Comparison of ENCODE assay signal across 8 cellular contexts in the genomic region with DNA sequence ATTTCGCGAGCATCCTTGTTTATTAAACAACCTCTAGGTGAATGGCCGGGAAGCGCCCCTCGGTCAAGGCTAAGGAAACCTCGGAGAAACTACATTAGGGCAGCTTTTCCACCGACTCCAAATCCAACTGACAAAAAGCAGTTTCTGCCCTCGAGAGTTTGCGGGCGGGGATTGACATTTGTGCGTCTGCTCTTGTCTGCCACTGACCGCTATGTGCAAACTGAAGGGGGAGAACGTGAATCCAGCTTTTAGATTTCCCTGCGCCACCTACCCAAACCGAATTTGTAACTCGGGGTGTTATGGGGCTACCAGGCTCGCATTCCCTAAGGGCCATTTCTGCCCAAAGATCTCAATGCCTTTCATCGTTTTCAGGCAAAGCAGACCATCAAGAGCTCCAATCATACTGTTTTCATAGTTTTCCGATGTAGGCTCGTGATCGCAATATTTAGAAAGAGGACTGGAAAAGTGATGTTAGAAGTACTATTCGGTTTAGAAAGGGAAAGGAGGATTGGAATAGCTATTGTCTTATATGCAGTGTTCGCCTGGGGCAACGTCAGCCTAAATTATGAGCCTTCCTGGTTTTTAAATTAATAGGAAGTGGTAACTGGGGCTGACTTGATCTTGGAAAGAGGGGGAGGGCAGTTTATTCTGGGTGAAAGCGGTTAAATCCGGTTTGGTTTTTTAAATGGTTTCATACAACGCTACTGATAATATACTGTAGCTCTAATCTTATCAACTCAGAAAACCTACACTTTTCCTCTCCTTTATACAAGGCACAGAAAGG.
A peak's percentile ranks its signal among the peaks of the same experiment; 100 is the strongest.
DNase-seq lines count a peak whose midpoint lies in the region; ATAC-seq lines count a peak whose summit lies in the region.

No MANE protein-coding gene starts in this region.

- peaks cover 9 to 17% of the 10 kb centered on the region in 2 donors for H3K4me1 Mint-ChIP-seq in effector memory CD8-positive, alpha-beta T cell (ENCODE audit: low read depth in 2 of 2)

- H3K36me3 ChIP-seq in muscle layer of duodenum (ENCODE audit: control insufficient read depth in 1 of 2, insufficient read depth in 2 of 2, low read length in 2 of 2): no peaks in the 10 kb centered on the region

- H3K9me3 ChIP-seq in muscle layer of duodenum (ENCODE audit: control insufficient read depth in 1 of 2, low read length in 2 of 2): no peaks in the 10 kb centered on the region

- no peak overlapping the region for H3K27ac Mint-ChIP-seq in effector memory CD8-positive, alpha-beta T cell

- peak overlapping the region; percentile 12 for H3K27ac ChIP-seq in muscle layer of duodenum (ENCODE audit: low read length)

- H3K27me3 ChIP-seq in muscle layer of duodenum (ENCODE audit: low read depth, low read length): no peaks in the 10 kb centered on the region

- no peaks in the 10 kb centered on the region for H3K36me3 Mint-ChIP-seq in effector memory CD8-positive, alpha-beta T cell (ENCODE audit: insufficient read depth)

- H3K4me3 Mint-ChIP-seq in effector memory CD8-positive, alpha-beta T cell: peak overlapping the region; percentile 82 to 87

- H3K27me3 Mint-ChIP-seq in effector memory CD8-positive, alpha-beta T cell: peaks cover 0 to 15% of the 10 kb centered on the region in 2 donors

- peak overlapping the region; percentile 35 to 87 for H3K4me3 ChIP-seq in muscle layer of duodenum (ENCODE audit: low read depth in 1 of 2, low read length in 2 of 2)

- no peaks in the 10 kb centered on the region for H3K9me3 Mint-ChIP-seq in effector memory CD8-positive, alpha-beta T cell

- DNase-seq in stimulated activated CD4-positive, alpha-beta T cell treated with anti-CD3 and anti-CD28 coated beads, Interleukin-15, amount 100 ng/mL, for 24 hours: peak; percentile 22
- no peak for DNase-seq in stimulated activated CD4-positive, alpha-beta T cell treated with anti-CD3 and anti-CD28 coated beads, Interleukin-1b, Interleukin-23, amount 100 ng/mL, for 48 hours
- DNase-seq in effector memory CD8-positive, alpha-beta T cell: no peak
- DNase-seq in SIG-M5 (lab: John Stamatoyannopoulos, UW) (no peak), NCI-H2196 treated with DMSO at 0.1 percent for 48 hours (lab: John Stamatoyannopoulos, UW; ENCODE audit: unreplicated experiment) (no peak)

- no peak for ATAC-seq in effector memory CD8-positive, alpha-beta T cell (replicated peaks)
- ATAC-seq in GM21367 (IDR thresholded peaks at IDR 0.05; ENCODE audit: unreplicated experiment) (no peak), HG03571 (IDR thresholded peaks at IDR 0.05; ENCODE audit: unreplicated experiment) (no peak)

- peaks cover 0 to 19% of the 10 kb centered on the region in 2 donors for H3K4me1 ChIP-seq in muscle layer of duodenum (ENCODE audit: control insufficient read depth in 1 of 2, insufficient read depth in 2 of 2, low read length in 2 of 2)
